Comparison of ENCODE assay signal across 2 cellular contexts in genomic region chr19:45475537-45476348, GRCh38.
A peak's percentile ranks its signal among the peaks of the same experiment; 100 is the strongest.
TF ChIP-seq lines count a peak whose summit lies in the region.

No MANE protein-coding gene starts in this region.

TF ChIP-seq in SK-N-SH treated with all-trans-retinoic acid at 6 μM for 48 hours, 23 proteins besides CTCF, POLR2A, EP300 and RAD21:
- TF ChIP-seq PATZ1 (CRISPR knock-in tag; IDR thresholded peaks at IDR 0.05; ENCODE audit: borderline replicate concordance) (peak; percentile 12; the same call in 1 of the 2 replicates), ZC3H10 (CRISPR knock-in tag; IDR thresholded peaks at IDR 0.05) (0 out of 2 replicates have a peak, but pooled peaks have one; percentile 6), ZFP30 (CRISPR knock-in tag; IDR thresholded peaks at IDR 0.05) (no peak)

TF ChIP-seq in SK-N-SH, 30 proteins besides CTCF, POLR2A, EP300 and RAD21:
- TF ChIP-seq RFX5 (IDR thresholded peaks at IDR 0.05; ENCODE audit: low read length), result no peak
- no peak for TF ChIP-seq POLR2AphosphoS5 (IDR thresholded peaks at IDR 0.05; ENCODE audit: low read depth, low read length)
- TF ChIP-seq FOSL2 (IDR thresholded peaks at IDR 0.05; ENCODE audit: borderline replicate concordance, low read depth), result no peak
- TF ChIP-seq FOXJ3 (CRISPR knock-in tag; IDR thresholded peaks at IDR 0.05), result no peak
- no peak for TF ChIP-seq JUND (IDR thresholded peaks at IDR 0.05)
- no peak for TF ChIP-seq CHD2 (IDR thresholded peaks at IDR 0.05; ENCODE audit: low read length, partially characterized antibody)
- no peak for TF ChIP-seq REST (IDR thresholded peaks at IDR 0.05; ENCODE audit: low read depth, low read length)
- TF ChIP-seq ELF1 (IDR thresholded peaks at IDR 0.05), result no peak
- no peak for TF ChIP-seq MXI1 (IDR thresholded peaks at IDR 0.05; ENCODE audit: low read depth, low read length)
- TF ChIP-seq SMC3 (IDR thresholded peaks at IDR 0.05; ENCODE audit: low read depth, low read length), result no peak
TF ChIP-seq in SK-N-SH: peak in this region for 0.
